Comparison of ENCODE assay signal across 1 cellular context in the genomic region with DNA sequence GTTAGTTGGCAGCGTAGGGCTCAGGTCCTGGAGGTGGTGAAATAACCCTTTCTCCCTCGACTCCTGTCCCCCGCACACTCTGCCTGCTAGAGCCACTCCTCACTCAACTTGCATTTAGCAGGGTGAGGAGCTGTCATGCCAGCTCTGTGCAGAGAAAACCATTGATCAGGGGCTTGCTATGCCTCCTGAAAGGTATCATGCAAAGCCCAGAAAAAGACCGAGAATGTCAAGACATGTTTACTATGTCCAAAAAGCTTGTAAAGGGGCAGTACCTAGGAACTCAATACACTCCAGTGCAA.
TF ChIP-seq lines count a peak whose summit lies in the region.

No MANE protein-coding gene starts in this region.

TF ChIP-seq in HepG2, 621 proteins besides CTCF, POLR2A, EP300 and RAD21:
- no peak for TF ChIP-seq HOXD1 (CRISPR knock-in tag; IDR thresholded peaks at IDR 0.05)
- TF ChIP-seq, protein P1, sequence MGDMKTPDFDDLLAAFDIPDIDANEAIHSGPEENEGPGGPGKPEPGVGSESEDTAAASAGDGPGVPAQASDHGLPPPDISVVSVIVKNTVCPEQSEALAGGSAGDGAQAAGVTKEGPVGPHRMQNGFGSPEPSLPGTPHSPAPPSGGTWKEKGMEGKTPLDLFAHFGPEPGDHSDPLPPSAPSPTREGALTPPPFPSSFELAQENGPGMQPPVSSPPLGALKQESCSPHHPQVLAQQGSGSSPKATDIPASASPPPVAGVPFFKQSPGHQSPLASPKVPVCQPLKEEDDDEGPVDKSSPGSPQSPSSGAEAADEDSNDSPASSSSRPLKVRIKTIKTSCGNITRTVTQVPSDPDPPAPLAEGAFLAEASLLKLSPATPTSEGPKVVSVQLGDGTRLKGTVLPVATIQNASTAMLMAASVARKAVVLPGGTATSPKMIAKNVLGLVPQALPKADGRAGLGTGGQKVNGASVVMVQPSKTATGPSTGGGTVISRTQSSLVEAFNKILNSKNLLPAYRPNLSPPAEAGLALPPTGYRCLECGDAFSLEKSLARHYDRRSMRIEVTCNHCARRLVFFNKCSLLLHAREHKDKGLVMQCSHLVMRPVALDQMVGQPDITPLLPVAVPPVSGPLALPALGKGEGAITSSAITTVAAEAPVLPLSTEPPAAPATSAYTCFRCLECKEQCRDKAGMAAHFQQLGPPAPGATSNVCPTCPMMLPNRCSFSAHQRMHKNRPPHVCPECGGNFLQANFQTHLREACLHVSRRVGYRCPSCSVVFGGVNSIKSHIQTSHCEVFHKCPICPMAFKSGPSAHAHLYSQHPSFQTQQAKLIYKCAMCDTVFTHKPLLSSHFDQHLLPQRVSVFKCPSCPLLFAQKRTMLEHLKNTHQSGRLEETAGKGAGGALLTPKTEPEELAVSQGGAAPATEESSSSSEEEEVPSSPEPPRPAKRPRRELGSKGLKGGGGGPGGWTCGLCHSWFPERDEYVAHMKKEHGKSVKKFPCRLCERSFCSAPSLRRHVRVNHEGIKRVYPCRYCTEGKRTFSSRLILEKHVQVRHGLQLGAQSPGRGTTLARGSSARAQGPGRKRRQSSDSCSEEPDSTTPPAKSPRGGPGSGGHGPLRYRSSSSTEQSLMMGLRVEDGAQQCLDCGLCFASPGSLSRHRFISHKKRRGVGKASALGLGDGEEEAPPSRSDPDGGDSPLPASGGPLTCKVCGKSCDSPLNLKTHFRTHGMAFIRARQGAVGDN (CRISPR knock-in tag; IDR thresholded peaks at IDR 0.05) = peak; percentile 12; the same call in 1 of the 2 replicates
- no peak for TF ChIP-seq ZNF24 (IDR thresholded peaks at IDR 0.05)
- TF ChIP-seq ZBTB38 (CRISPR knock-in tag; IDR thresholded peaks at IDR 0.05) = no peak
- TF ChIP-seq KLF13 (CRISPR knock-in tag; IDR thresholded peaks at IDR 0.05) = no peak
- TF ChIP-seq RARG (CRISPR knock-in tag; IDR thresholded peaks at IDR 0.05; ENCODE audit: low read depth) = no peak
- TF ChIP-seq NBN (conservative IDR thresholded peaks at IDR 0.05) = no peak
TF ChIP-seq in HepG2: peak in this region for 1.
